ENCODE assay signal across 16 cellular contexts in the genomic region with DNA sequence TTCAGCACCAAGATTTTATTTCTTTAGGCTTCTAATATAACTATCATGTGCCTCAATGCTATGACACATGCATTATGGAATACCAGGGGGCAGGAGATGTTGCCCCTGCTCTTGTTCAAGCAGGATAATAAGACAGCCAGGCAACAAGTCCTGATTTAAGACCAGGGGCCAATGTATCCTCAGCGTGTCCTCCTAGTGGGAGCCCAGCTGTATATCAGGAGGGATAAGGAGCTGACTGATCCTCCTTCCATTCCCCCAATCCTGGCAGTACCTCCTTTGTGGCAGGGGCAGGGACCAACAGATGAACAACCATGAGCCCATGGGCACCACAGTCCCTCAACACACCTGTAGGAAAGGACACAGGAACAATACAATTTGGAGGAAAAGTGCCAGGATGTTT. TPM values are rescaled to one million over a fixed set of nuclear protein-coding genes. Genes with fewer than 3 reads are reported as not detected.
DNase-seq lines count a peak whose midpoint lies in the region; ATAC-seq, FAIRE-seq and TF ChIP-seq lines count a peak whose summit lies in the region.
"Had no signal": no experiment of that assay in that cellular context is flagged by ENCODE, and none has a peak within 500 bp of the region (broad histone marks: within the 10 kb centered on the region; RNA-seq: fewer than 3 reads in every experiment).

No MANE protein-coding gene starts in this region.

- peaks cover 64% of the 10 kb centered on the region for H3K36me3 ChIP-seq in K562 (ENCODE audit: control insufficient read depth, insufficient read depth, low read length)
- H3K36me3 ChIP-seq in muscle layer of duodenum (ENCODE audit: control insufficient read depth in 1 of 2, insufficient read depth in 2 of 2, low read length in 2 of 2) = peaks cover 4 to 24% of the 10 kb centered on the region in 2 donors
- H3K36me3 ChIP-seq in transverse colon = peaks cover 0 to 20% (median 4%) of the 10 kb centered on the region in 4 donors
- H3K36me3 ChIP-seq in colonic mucosa = peaks cover 6% of the 10 kb centered on the region

- no peak for FAIRE-seq in K562 (lab: Jason Lieb, UNC)

- H3K79me2 ChIP-seq in K562 (ENCODE audit: control insufficient read depth, insufficient read depth, low read length) = peaks cover 50% of the 10 kb centered on the region

- no peak overlapping the region for H3K27ac ChIP-seq in K562 (ENCODE audit: extremely low read depth, low read depth, low read length)
- peak overlapping the region; percentile 97 for H3K27ac ChIP-seq in muscle layer of duodenum (ENCODE audit: low read length)
- H3K27ac ChIP-seq in transverse colon = peak overlapping the region in 3 of 4 donors; percentile 68 to 76 (median 74)
- H3K27ac ChIP-seq in colonic mucosa = no peak overlapping the region
- H3K27ac ChIP-seq: 22Rv1 had no signal

- POLR2A ChIA-PET in K562 (lab: Yijun Ruan, JAX) = interaction anchor here (0.6 to 1.1 kb wide), 4 partner anchors 12 to 180 kb away, joined by 3 to 4 read pairs (median 4); a partner anchor contains a TSS

- H3K27me3 ChIP-seq in K562 (ENCODE audit: control insufficient read depth in 2 of 2, insufficient read depth in 2 of 2, low read length in 2 of 2) (no peaks in the 10 kb centered on the region), muscle layer of duodenum (ENCODE audit: low read depth, low read length) (no peaks in the 10 kb centered on the region), transverse colon (no peaks in the 10 kb centered on the region), colonic mucosa (no peaks in the 10 kb centered on the region)

- WGBS in K562 (ENCODE audit: insufficient coverage, low coverage, missing lambda C conversion rate) = 72% methylated on average over 1 of the region's 1 CpG
- WGBS in transverse colon (ENCODE audit: low coverage in 1 of 2), 2 donors = 95% methylated on average over 1 of the region's 1 CpG; no CpG with 5 or more reads in 1 of the 2 donors

- CTCF ChIA-PET in K562 (lab: Yijun Ruan, JAX; ENCODE audit: low intra/inter-chr PET ratio) = no interaction called here

- no TSS peak for BruUV-seq in K562 (replicated peaks; lab: Mats Ljungman, UMichigan)

- intact Hi-C loops in K562 (cut with micrococcal nuclease) (no loop called here), transverse colon (cut with DNase I; ENCODE audit: low total_unique reads) (no loop called here), colonic mucosa (cut with DNase I) (no loop called here)

- H3K9me1 ChIP-seq in K562 (ENCODE audit: control insufficient read depth, insufficient read depth, low read length) = peaks cover 4% of the 10 kb centered on the region

- no peak overlapping the region for H3K9ac ChIP-seq in K562 (ENCODE audit: insufficient read depth in 1 of 2, low read depth in 2 of 2, low read length in 2 of 2)
- no peak overlapping the region for H3K9ac ChIP-seq in colonic mucosa (ENCODE audit: low read depth in 2 of 2, low read length in 2 of 2)
- H3K9ac ChIP-seq: GM23248 had no signal

- peak; percentile 29; the same call in 2 of the 3 replicates for ATAC-seq in K562
- ATAC-seq: activated T-cell treated with anti-CD3 and anti-CD28 coated beads, Interleukin-2, amount 50 U/mL, for 72 hours; stimulated activated naive CD8-positive, alpha-beta T cell treated with anti-CD3 and anti-CD28 coated beads, Interleukin-15, amount 100 ng/mL, for 72 hours had no signal

- in situ Hi-C loops in K562 (cut with MboI) (no loop called here), transverse colon (cut with MboI; ENCODE audit: low pct_ligation_motif_present in 1 of 4, low pct_unique_long_range_greater_than_20kb in 1 of 4, low sequenced_read_pairs in 3 of 4) (no loop called here)

- TF ChIP-seq POLR2A in K562 (conservative IDR thresholded peaks at IDR 0.05) (no peak), transverse colon (IDR thresholded peaks at IDR 0.05) (no peak)

- H3K9me3 ChIP-seq in K562 (replicated peaks; ENCODE audit: control insufficient read depth, insufficient read depth, low read depth, low read length) = no peaks in the 10 kb centered on the region
- H3K9me3 ChIP-seq in muscle layer of duodenum (ENCODE audit: control insufficient read depth in 1 of 2, low read length in 2 of 2) = no peaks in the 10 kb centered on the region
- no peaks in the 10 kb centered on the region for H3K9me3 ChIP-seq in transverse colon
- H3K9me3 ChIP-seq in colonic mucosa = no peaks in the 10 kb centered on the region

- H3K4me2 ChIP-seq in K562 (ENCODE audit: insufficient read depth, low read length) = no peak overlapping the region

- no peak for TF ChIP-seq RAD21 in K562 (CRISPR knock-in tag; conservative IDR thresholded peaks at IDR 0.05 in 1 of 2, IDR thresholded peaks at IDR 0.05 in 1 of 2)

- TF ChIP-seq CTCF in K562 (IDR thresholded peaks at IDR 0.05 in 2 of 3, conservative IDR thresholded peaks at IDR 0.05 in 1 of 3; ENCODE audit: insufficient read depth in 2 of 3, low read depth in 1 of 3, low read length in 3 of 3) = no peak
- no peak for TF ChIP-seq CTCF in transverse colon (IDR thresholded peaks at IDR 0.05)
- no peak for TF ChIP-seq CTCF in colonic mucosa (IDR thresholded peaks at IDR 0.05)

- H3K4me3 ChIP-seq in K562 = no peak overlapping the region
- no peak overlapping the region for H3K4me3 ChIP-seq in muscle layer of duodenum (ENCODE audit: low read depth in 1 of 2, low read length in 2 of 2)
- no peak overlapping the region for H3K4me3 ChIP-seq in transverse colon
- no peak overlapping the region for H3K4me3 ChIP-seq in colonic mucosa
- H3K4me3 ChIP-seq: GM23248 had no signal

- TF ChIP-seq EP300 in K562 (IDR thresholded peaks at IDR 0.05; ENCODE audit: low read length) = no peak
- TF ChIP-seq EP300 in transverse colon (IDR thresholded peaks at IDR 0.05; ENCODE audit: low read depth) = no peak

- no peak overlapping the region for H2AFZ ChIP-seq in K562 (ENCODE audit: low read depth, low read length)

- DNase-seq in NCI-H82 (lab: John Stamatoyannopoulos, UW) = peak; percentile 46
- DNase-seq in NCI-H82 treated with DMSO at 0.1 percent for 48 hours (lab: John Stamatoyannopoulos, UW; ENCODE audit: unreplicated experiment) = no peak
- DNase-seq in K562 (ENCODE audit: extremely low read depth in 1 of 4, low spot score in 3 of 4) = no peak
- no peak for DNase-seq in transverse colon
- DNase-seq in NCI-H524 (lab: John Stamatoyannopoulos, UW) = no peak
- no peak for DNase-seq in colonic mucosa
- no peak for DNase-seq in kidney glomerular epithelial cell (lab: John Stamatoyannopoulos, UW)
- DNase-seq: activated CD4-positive, alpha-beta memory T cell treated with anti-CD3 and anti-CD28 coated beads, Interleukin-2, amount 10 ng/mL, durations not matched to agents 7 days and 5 days; activated T-cell treated with anti-CD3 and anti-CD28 coated beads, Interleukin-2, amount 50 U/mL, for 72 hours; CD4-positive, CD25-positive, alpha-beta regulatory T cell; GM23248; NCI-H1694 treated with DMSO at 0.1 percent for 48 hours; NCI-H446; stimulated activated naive CD8-positive, alpha-beta T cell treated with anti-CD3 and anti-CD28 coated beads, Interleukin-15, amount 100 ng/mL, for 72 hours had no signal

- peaks cover 13 to 37% of the 10 kb centered on the region in 2 experiments for H3K4me1 ChIP-seq in K562 (replicated peaks in 1 of 2; ENCODE audit: control insufficient read depth in 2 of 2, insufficient read depth in 2 of 2, low read length in 2 of 2)
- peaks cover 12 to 18% of the 10 kb centered on the region in 2 donors for H3K4me1 ChIP-seq in muscle layer of duodenum (ENCODE audit: control insufficient read depth in 1 of 2, insufficient read depth in 2 of 2, low read length in 2 of 2)
- peaks cover 3 to 47% (median 14%) of the 10 kb centered on the region in 4 donors for H3K4me1 ChIP-seq in transverse colon
- peaks cover 3% of the 10 kb centered on the region for H3K4me1 ChIP-seq in colonic mucosa

- no peaks in the 10 kb centered on the region for H4K20me1 ChIP-seq in K562 (replicated peaks; ENCODE audit: control insufficient read depth, insufficient read depth, low read length)

RNA-seq across cellular contexts. Expression of a gene that starts 29.3 kb away (rescaled TPM):
- 326 and 417 TPM in 2 replicates for total RNA-seq in K562 (2011; cell fraction: chromatin; rRNA removed; ENCODE audit: low replicate concordance)
- total RNA-seq in K562 (2011; cell fraction: nucleolus; rRNA removed) = 241 and 283 TPM in 2 replicates
- 391 and 568 TPM in 2 replicates for total RNA-seq in K562 (2011; cell fraction: nucleoplasm; rRNA removed)
- 35.5 and 41.4 TPM in 2 replicates for total RNA-seq in K562 (2014; rRNA removed)
- total RNA-seq in K562 (2014; rRNA removed; fragmentation: Illumina TruSeq; extraction: Trizol) = 91.0 and 110 TPM in 2 replicates
- 88.2 and 96.9 TPM in 2 replicates for total RNA-seq in K562 (2015; rRNA removed; fragmentation: Illumina TruSeq; extraction: Trizol)
- 110 and 112 TPM in 2 replicates for total RNA-seq in K562 (2021)
- polyA plus RNA-seq in K562 (2011; rRNA removed) = 78.2 and 92.1 TPM in 2 replicates
- polyA plus RNA-seq in K562 (2011; cell fraction: cytosol; rRNA removed) = 40.5 and 54.0 TPM in 2 replicates
- polyA plus RNA-seq in K562 (2011; cell fraction: nucleus; rRNA removed) = 57.9 and 62.0 TPM in 2 replicates
- polyA plus RNA-seq in K562 (2012) = 50.8 and 57.3 TPM in 2 replicates
- 65.0 and 68.2 TPM in 2 replicates for polyA plus RNA-seq in K562 (2014; fragmentation: Illumina TruSeq; extraction: Trizol)
- 10 to 100 TPM; 27.4 to 33.3 TPM for polyA plus RNA-seq in K562 (2014; fragmentation: Nextera tagmentation; extraction: Ambion mirVana)
- 41.4 and 43.4 TPM in 2 replicates for polyA plus RNA-seq in K562 (2014; rRNA removed)
- polyA minus RNA-seq in K562 (2011; rRNA and poly(A)+ RNA removed) = 227 and 260 TPM in 2 replicates
- polyA minus RNA-seq in K562 (2011; cell fraction: cytosol; rRNA and poly(A)+ RNA removed) = 87.5 and 90.6 TPM in 2 replicates
- 98.4 and 138 TPM in 2 replicates for polyA minus RNA-seq in K562 (2011; cell fraction: nucleus; rRNA and poly(A)+ RNA removed)
- 10 to 100 TPM; 53.5 to 79.3 (median 66.2) TPM for total RNA-seq in transverse colon
- 100 to 1,000 TPM in 1 of 2 donors, 10 to 100 TPM in 1; 76.2 to 134 TPM for total RNA-seq in colonic mucosa
- polyA plus RNA-seq: CD4-positive, CD25-positive, alpha-beta regulatory T cell had no signal

RNA-seq across cellular contexts. Expression of a gene that starts 57.8 kb away (rescaled TPM):
- total RNA-seq in K562 (2011; cell fraction: chromatin; rRNA removed; ENCODE audit: low replicate concordance) = 131 and 146 TPM in 2 replicates
- 74.6 and 80.0 TPM in 2 replicates for total RNA-seq in K562 (2011; cell fraction: nucleolus; rRNA removed)
- total RNA-seq in K562 (2011; cell fraction: nucleoplasm; rRNA removed) = 126 and 145 TPM in 2 replicates
- total RNA-seq in K562 (2014; rRNA removed) = 77.1 and 82.6 TPM in 2 replicates
- total RNA-seq in K562 (2014; rRNA removed; fragmentation: Illumina TruSeq; extraction: Trizol) = 309 and 348 TPM in 2 replicates
- total RNA-seq in K562 (2015; rRNA removed; fragmentation: Illumina TruSeq; extraction: Trizol) = 155 and 190 TPM in 2 replicates
- total RNA-seq in K562 (2021) = 287 and 302 TPM in 2 replicates
- 299 and 397 TPM in 2 replicates for polyA plus RNA-seq in K562 (2011; rRNA removed)
- 168 and 244 TPM in 2 replicates for polyA plus RNA-seq in K562 (2011; cell fraction: cytosol; rRNA removed)
- polyA plus RNA-seq in K562 (2011; cell fraction: nucleus; rRNA removed) = 74.2 and 128 TPM in 2 replicates
- 169 and 249 TPM in 2 replicates for polyA plus RNA-seq in K562 (2012)
- 246 and 256 TPM in 2 replicates for polyA plus RNA-seq in K562 (2014; fragmentation: Illumina TruSeq; extraction: Trizol)
- polyA plus RNA-seq in K562 (2014; fragmentation: Nextera tagmentation; extraction: Ambion mirVana) = 100 to 1,000 TPM; 451 to 542 TPM
- 225 and 273 TPM in 2 replicates for polyA plus RNA-seq in K562 (2014; rRNA removed)
- polyA minus RNA-seq in K562 (2011; rRNA and poly(A)+ RNA removed) = 238 and 288 TPM in 2 replicates
- 104 and 136 TPM in 2 replicates for polyA minus RNA-seq in K562 (2011; cell fraction: cytosol; rRNA and poly(A)+ RNA removed)
- polyA minus RNA-seq in K562 (2011; cell fraction: nucleus; rRNA and poly(A)+ RNA removed) = 40.0 and 62.9 TPM in 2 replicates
- 10 to 100 TPM; 28.4 to 41.8 (median 33.3) TPM for total RNA-seq in transverse colon
- total RNA-seq in colonic mucosa = 100 to 1,000 TPM in 1 of 2 donors, 10 to 100 TPM in 1; 93.9 to 163 TPM

Comparison
In these comparisons a context has a peak if more than half of its experiments do, and no peak if none do; other contexts are left out.
1. H3K27ac ChIP-seq: peak in muscle layer of duodenum (single experiment) and transverse colon (3 of 4); none in K562 (single experiment) and colonic mucosa (single experiment).